2 cellular contexts compared by ENCODE assay signal in genomic region chr19:14525729-14526128, GRCh38.
TF ChIP-seq lines count a peak whose summit lies in the region.

No MANE protein-coding gene starts in this region.

TF ChIP-seq in HEK293, 187 proteins besides CTCF, POLR2A, EP300 and RAD21:
- TF ChIP-seq WT1 (tag by site-specific recombination; IDR thresholded peaks at IDR 0.05) (no peak), ZSCAN4 (tag by site-specific recombination; IDR thresholded peaks at IDR 0.05) (no peak), ZNF18 (tag by site-specific recombination; IDR thresholded peaks at IDR 0.05) (no peak), ZNF184 (tag by site-specific recombination; IDR thresholded peaks at IDR 0.05) (no peak), ZNF677 (tag by site-specific recombination; IDR thresholded peaks at IDR 0.05) (peak; percentile 89), BCL11B (tag by site-specific recombination; IDR thresholded peaks at IDR 0.05; ENCODE audit: low read depth) (no peak), BCL6B (tag by site-specific recombination; IDR thresholded peaks at IDR 0.05) (no peak), ZNF600 (tag by site-specific recombination; IDR thresholded peaks at IDR 0.05) (0 out of 2 replicates have a peak, but pooled peaks have one; percentile 28), ZXDB (tag by site-specific recombination; IDR thresholded peaks at IDR 0.05) (no peak), ZNF610 (tag by site-specific recombination; IDR thresholded peaks at IDR 0.05; ENCODE audit: borderline replicate concordance) (no peak), ZNF571 (tag by site-specific recombination; IDR thresholded peaks at IDR 0.05) (no peak), ZNF623 (tag by site-specific recombination; IDR thresholded peaks at IDR 0.05) (no peak), ZNF558 (tag by site-specific recombination; IDR thresholded peaks at IDR 0.05) (no peak), ZBTB48 (tag by site-specific recombination; IDR thresholded peaks at IDR 0.05) (0 out of 2 replicates have a peak, but pooled peaks have one; percentile 42), ZNF654 (tag by site-specific recombination; IDR thresholded peaks at IDR 0.05; ENCODE audit: low read depth) (no peak), ZNF639 (tag by site-specific recombination; IDR thresholded peaks at IDR 0.05) (no peak), ZNF169 (tag by site-specific recombination; IDR thresholded peaks at IDR 0.05) (no peak)

TF ChIP-seq in H1, 55 proteins besides CTCF, POLR2A, EP300 and RAD21:
- TF ChIP-seq RXRA (IDR thresholded peaks at IDR 0.05; ENCODE audit: insufficient read depth, low read depth, low read length) (no peak), SP4 (IDR thresholded peaks at IDR 0.05; ENCODE audit: low read length) (no peak), CHD1 (IDR thresholded peaks at IDR 0.05; ENCODE audit: low read depth, low read length) (no peak)
